Comparison of ENCODE assay signal across 1 cellular context in genomic region chrX:103533428-103534216, GRCh38.
TF ChIP-seq lines count a peak whose summit lies in the region.

No MANE protein-coding gene starts in this region.

TF ChIP-seq in HepG2, 621 proteins besides CTCF, POLR2A, EP300 and RAD21 (continued from another document):
- TF ChIP-seq STAT5B (CRISPR knock-in tag; IDR thresholded peaks at IDR 0.05) (no peak), KLF11 (CRISPR knock-in tag; IDR thresholded peaks at IDR 0.05) (no peak), STAG1 (CRISPR knock-in tag; IDR thresholded peaks at IDR 0.05) (peak; percentile 74), ZGPAT (CRISPR knock-in tag; IDR thresholded peaks at IDR 0.05) (no peak), ZNF841 (CRISPR knock-in tag; IDR thresholded peaks at IDR 0.05; ENCODE audit: borderline replicate concordance) (no peak), ATF4 (CRISPR knock-in tag; IDR thresholded peaks at IDR 0.05) (no peak), HOXA9 (CRISPR knock-in tag; IDR thresholded peaks at IDR 0.05; ENCODE audit: borderline replicate concordance) (no peak), KAT2B (IDR thresholded peaks at IDR 0.05; ENCODE audit: borderline replicate concordance, low read depth, low read length) (no peak), RFXAP (CRISPR knock-in tag; IDR thresholded peaks at IDR 0.05; ENCODE audit: borderline replicate concordance) (no peak), U2AF1 (optimal IDR thresholded peaks at IDR 0.05; ENCODE audit: low read depth, low read length) (no peak), HDAC2 (CRISPR knock-in tag; IDR thresholded peaks at IDR 0.05) (no peak), MTA1 (CRISPR knock-in tag; IDR thresholded peaks at IDR 0.05; ENCODE audit: borderline replicate concordance) (no peak), CEBPG (CRISPR knock-in tag; IDR thresholded peaks at IDR 0.05) (peak; percentile 77), MIER2 (CRISPR knock-in tag; IDR thresholded peaks at IDR 0.05) (no peak), FUBP1 (CRISPR knock-in tag; IDR thresholded peaks at IDR 0.05; ENCODE audit: borderline replicate concordance) (no peak), ZNF770 (CRISPR knock-in tag; IDR thresholded peaks at IDR 0.05) (no peak), ZNF33A (CRISPR knock-in tag; IDR thresholded peaks at IDR 0.05; ENCODE audit: borderline replicate concordance) (no peak), KLF6 (CRISPR knock-in tag; IDR thresholded peaks at IDR 0.05) (no peak), ZFP37 (CRISPR knock-in tag; IDR thresholded peaks at IDR 0.05; ENCODE audit: borderline replicate concordance) (no peak), ZNF530 (CRISPR knock-in tag; IDR thresholded peaks at IDR 0.05; ENCODE audit: low read depth) (no peak), PHF8 (CRISPR knock-in tag; IDR thresholded peaks at IDR 0.05) (no peak), HDAC6 (IDR thresholded peaks at IDR 0.05; ENCODE audit: low read depth, low read length) (no peak), ZNF740 (CRISPR knock-in tag; IDR thresholded peaks at IDR 0.05) (no peak), NFRKB (IDR thresholded peaks at IDR 0.05) (no peak), HDAC1 (CRISPR knock-in tag; IDR thresholded peaks at IDR 0.05) (no peak), SRY (CRISPR knock-in tag; IDR thresholded peaks at IDR 0.05) (no peak), ZNF839 (CRISPR knock-in tag; IDR thresholded peaks at IDR 0.05; ENCODE audit: borderline replicate concordance) (no peak), POLR2AphosphoS2 (IDR thresholded peaks at IDR 0.05; ENCODE audit: low read depth, low read length) (no peak), ZNF589 (CRISPR knock-in tag; conservative IDR thresholded peaks at IDR 0.05) (no peak), ZBTB34 (CRISPR knock-in tag; IDR thresholded peaks at IDR 0.05) (no peak), SAP130 (CRISPR knock-in tag; IDR thresholded peaks at IDR 0.05; ENCODE audit: low read depth) (no peak), ZNF816 (CRISPR knock-in tag; IDR thresholded peaks at IDR 0.05; ENCODE audit: borderline replicate concordance) (no peak), ZFY (CRISPR knock-in tag; IDR thresholded peaks at IDR 0.05) (no peak)
